In genomic region chr14:55126089-55126488, GRCh38 we compare ENCODE assay signal across 12 cellular contexts. TPM values are rescaled to one million over a fixed set of nuclear protein-coding genes. Genes with fewer than 3 reads are reported as not detected.
DNase-seq lines count a peak whose midpoint lies in the region; ATAC-seq and TF ChIP-seq lines count a peak whose summit lies in the region.
"Had no signal": no experiment of that assay in that cellular context is flagged by ENCODE, and none has a peak within 500 bp of the region (broad histone marks: within the 10 kb centered on the region; RNA-seq: fewer than 3 reads in every experiment).

No MANE protein-coding gene starts in this region.

- POLR2A ChIA-PET in activated CD4-positive, alpha-beta memory T cell treated with anti-CD3 and anti-CD28 coated beads, Interleukin-2, amount 10 ng/mL, durations not matched to agents 7 days and 5 days (lab: Charles Lee), result interaction anchor here (1.2 to 9.9 kb wide), 3 partner anchors 20 to 64 kb away, joined by 3 to 177 read pairs (median 15); no protein-coding TSS in a partner anchor

- H3K9me3 ChIP-seq in right cardiac atrium (ENCODE audit: control insufficient read depth, low read length) (no peaks in the 10 kb centered on the region), ascending aorta (no peaks in the 10 kb centered on the region)

- CTCF ChIA-PET in activated CD4-positive, alpha-beta memory T cell treated with anti-CD3 and anti-CD28 coated beads, Interleukin-2, amount 10 ng/mL, durations not matched to agents 7 days and 5 days (lab: Charles Lee), result interaction anchor here (1.1 to 1.5 kb wide), 2 partner anchors 9 to 28 kb away, joined by 3 to 4 read pairs; no protein-coding TSS in a partner anchor

- H3K36me3 Mint-ChIP-seq in activated CD4-positive, alpha-beta memory T cell treated with anti-CD3 and anti-CD28 coated beads, Interleukin-2, amount 10 ng/mL, durations not matched to agents 7 days and 5 days (ENCODE audit: low read depth), result peaks cover 7% of the 10 kb centered on the region
- H3K36me3 Mint-ChIP-seq in stimulated activated effector memory CD8-positive, alpha-beta T cell treated with anti-CD3 and anti-CD28 coated beads, Interleukin-12 subunit alpha, Interleukin-12 subunit beta, amount 100 ng/mL, for 72 hours, result peaks cover 10% of the 10 kb centered on the region

- 40% methylated on average over 3 of the region's 3 CpGs for WGBS in right cardiac atrium

- H3K27ac Mint-ChIP-seq in activated CD4-positive, alpha-beta memory T cell treated with anti-CD3 and anti-CD28 coated beads, Interleukin-2, amount 10 ng/mL, durations not matched to agents 7 days and 5 days, result peak overlapping the region; percentile 67
- peak overlapping the region; percentile 43 for H3K27ac Mint-ChIP-seq in stimulated activated effector memory CD8-positive, alpha-beta T cell treated with anti-CD3 and anti-CD28 coated beads, Interleukin-12 subunit alpha, Interleukin-12 subunit beta, amount 100 ng/mL, for 72 hours

- H3K4me3 ChIP-seq in HL-60 (replicated peaks; ENCODE audit: insufficient read depth, low read length) (no peak overlapping the region), right cardiac atrium (ENCODE audit: low read length) (no peak overlapping the region), ascending aorta (no peak overlapping the region)

- TF ChIP-seq CTCF in HL-60 (IDR thresholded peaks at IDR 0.05; ENCODE audit: insufficient read depth, low read length), result no peak
- no peak for TF ChIP-seq CTCF in ascending aorta (IDR thresholded peaks at IDR 0.05)

- peak; percentile 27 to 42 for ATAC-seq in right cardiac atrium
- ATAC-seq in stimulated activated effector memory CD8-positive, alpha-beta T cell treated with anti-CD3 and anti-CD28 coated beads, Interleukin-12 subunit alpha, Interleukin-12 subunit beta, amount 100 ng/mL, for 72 hours, result peak; percentile 55

- DNase-seq in HL-60 (ENCODE audit: low read depth in 1 of 2, low spot score in 1 of 2) (no peak), right cardiac atrium (peak in 2 of 3 donors; percentile 41 to 77), NCI-H345 treated with DMSO at 0.1 percent for 48 hours (lab: John Stamatoyannopoulos, UW; ENCODE audit: unreplicated experiment) (no peak), HT-29 (ENCODE audit: low spot score) (no peak), ascending aorta (ENCODE audit: low spot score in 2 of 2) (no peak)
- no peak for DNase-seq in activated CD4-positive, alpha-beta memory T cell treated with anti-CD3 and anti-CD28 coated beads, Interleukin-2, amount 10 ng/mL, durations not matched to agents 7 days and 5 days
- DNase-seq in stimulated activated effector memory CD8-positive, alpha-beta T cell treated with anti-CD3 and anti-CD28 coated beads, Interleukin-12 subunit alpha, Interleukin-12 subunit beta, amount 100 ng/mL, for 72 hours (ENCODE audit: low spot score in 2 of 2), result no peak
- DNase-seq: glutamatergic neuron; KG1; stimulated activated CD4-positive, alpha-beta T cell treated with anti-CD3 and anti-CD28 coated beads, Interleukin-15, amount 100 ng/mL, for 24 hours; T1000 had no signal

- peaks cover 15% of the 10 kb centered on the region for H3K27me3 Mint-ChIP-seq in activated CD4-positive, alpha-beta memory T cell treated with anti-CD3 and anti-CD28 coated beads, Interleukin-2, amount 10 ng/mL, durations not matched to agents 7 days and 5 days
- H3K27me3 Mint-ChIP-seq: central memory CD8-positive, alpha-beta T cell had no signal

- peaks cover 17% of the 10 kb centered on the region for H3K4me1 ChIP-seq in right cardiac atrium (ENCODE audit: control insufficient read depth, insufficient read depth, low read length)
- H3K4me1 ChIP-seq in ascending aorta, result peaks cover 13 to 21% of the 10 kb centered on the region in 2 donors

- no peaks in the 10 kb centered on the region for H3K36me3 ChIP-seq in ascending aorta

- H3K4me3 Mint-ChIP-seq in activated CD4-positive, alpha-beta memory T cell treated with anti-CD3 and anti-CD28 coated beads, Interleukin-2, amount 10 ng/mL, durations not matched to agents 7 days and 5 days, result no peak overlapping the region
- no peak overlapping the region for H3K4me3 Mint-ChIP-seq in stimulated activated effector memory CD8-positive, alpha-beta T cell treated with anti-CD3 and anti-CD28 coated beads, Interleukin-12 subunit alpha, Interleukin-12 subunit beta, amount 100 ng/mL, for 72 hours
- H3K4me3 Mint-ChIP-seq: central memory CD8-positive, alpha-beta T cell had no signal

- intact Hi-C loops in right cardiac atrium (cut with DNase I) (no loop called here), ascending aorta (cut with DNase I) (no loop called here)

- H3K27me3 ChIP-seq in HL-60 (ENCODE audit: insufficient read depth, poor library complexity, severe bottlenecking) (peaks cover 9% of the 10 kb centered on the region), right cardiac atrium (ENCODE audit: control insufficient read depth, insufficient read depth) (no peaks in the 10 kb centered on the region), ascending aorta (no peaks in the 10 kb centered on the region)

- no peaks in the 10 kb centered on the region for H3K9me3 Mint-ChIP-seq in activated CD4-positive, alpha-beta memory T cell treated with anti-CD3 and anti-CD28 coated beads, Interleukin-2, amount 10 ng/mL, durations not matched to agents 7 days and 5 days
- H3K9me3 Mint-ChIP-seq in stimulated activated effector memory CD8-positive, alpha-beta T cell treated with anti-CD3 and anti-CD28 coated beads, Interleukin-12 subunit alpha, Interleukin-12 subunit beta, amount 100 ng/mL, for 72 hours, result no peaks in the 10 kb centered on the region
- H3K9me3 Mint-ChIP-seq: central memory CD8-positive, alpha-beta T cell had no signal

- H3K4me1 Mint-ChIP-seq in activated CD4-positive, alpha-beta memory T cell treated with anti-CD3 and anti-CD28 coated beads, Interleukin-2, amount 10 ng/mL, durations not matched to agents 7 days and 5 days, result peaks cover 47% of the 10 kb centered on the region
- H3K4me1 Mint-ChIP-seq in stimulated activated effector memory CD8-positive, alpha-beta T cell treated with anti-CD3 and anti-CD28 coated beads, Interleukin-12 subunit alpha, Interleukin-12 subunit beta, amount 100 ng/mL, for 72 hours, result peaks cover 47% of the 10 kb centered on the region

- H3K27ac ChIP-seq in HL-60 (replicated peaks) (0 out of 2 replicates have a peak overlapping the region, but pooled peaks have one; percentile 13), right cardiac atrium (ENCODE audit: low read length) (peak overlapping the region; percentile 48), ascending aorta (peak overlapping the region in 1 of 2 donors; percentile 50)

RNA-seq across cellular contexts. Expression of gene LGALS3, which starts 3.0 kb away (rescaled TPM):
- 10 to 100 TPM; 70.5 to 71.3 TPM for total RNA-seq in activated CD4-positive, alpha-beta memory T cell treated with anti-CD3 and anti-CD28 coated beads, Interleukin-2, amount 10 ng/mL, durations not matched to agents 7 days and 5 days
- total RNA-seq in right cardiac atrium (100 to 1,000 TPM; 139 to 186 (median 164) TPM), ascending aorta (358 TPM)
- polyA plus RNA-seq in right cardiac atrium, result 271 TPM
- total RNA-seq in HT-29 (2014; rRNA removed; shearing (Covaris generic)), result 165 and 178 TPM in 2 replicates

Comparison
In these comparisons a context has a peak if more than half of its experiments do, and no peak if none do; other contexts are left out.
1. DNase-seq: peak in right cardiac atrium (2 of 3); none in HL-60 (0 of 2), activated CD4-positive, alpha-beta memory T cell treated with anti-CD3 and anti-CD28 coated beads, Interleukin-2, amount 10 ng/mL, durations not matched to agents 7 days and 5 days (single experiment), stimulated activated effector memory CD8-positive, alpha-beta T cell treated with anti-CD3 and anti-CD28 coated beads, Interleukin-12 subunit alpha, Interleukin-12 subunit beta, amount 100 ng/mL, for 72 hours (0 of 2), NCI-H345 treated with DMSO at 0.1 percent for 48 hours (single experiment), HT-29 (single experiment) and ascending aorta (0 of 2).